In genomic region chr19:32342695-32343094, GRCh38 we compare ENCODE assay signal across 1 cellular context.
TF ChIP-seq lines count a peak whose summit lies in the region.

No MANE protein-coding gene starts in this region.

TF ChIP-seq in K562, 482 proteins besides CTCF, POLR2A, EP300 and RAD21:
- TF ChIP-seq E4F1 (CRISPR knock-in tag; IDR thresholded peaks at IDR 0.05; ENCODE audit: borderline replicate concordance): no peak
- TF ChIP-seq ZNF830 (CRISPR knock-in tag; IDR thresholded peaks at IDR 0.05): no peak
- peak; percentile 36 for TF ChIP-seq RBM25 (IDR thresholded peaks at IDR 0.05; ENCODE audit: low read depth, low read length, severe bottlenecking)
- TF ChIP-seq ZBTB17 (CRISPR knock-in tag; IDR thresholded peaks at IDR 0.05): no peak
- TF ChIP-seq SRSF3 (IDR thresholded peaks at IDR 0.05; ENCODE audit: insufficient read depth, low read length): no peak
- peak; percentile 70 for TF ChIP-seq ZNF146 (CRISPR knock-in tag; IDR thresholded peaks at IDR 0.05; ENCODE audit: unreplicated experiment)
- no peak for TF ChIP-seq WHSC1 (IDR thresholded peaks at IDR 0.05; ENCODE audit: low read length)
- no peak for TF ChIP-seq YY1 (IDR thresholded peaks at IDR 0.05; ENCODE audit: borderline replicate concordance in 1 of 3, control insufficient read depth in 1 of 3, extremely low read depth in 1 of 3, insufficient read depth in 3 of 3, insufficient read length in 1 of 3, insufficient replicate concordance in 2 of 3, low read depth in 1 of 3, low read length in 2 of 3)
- TF ChIP-seq EWSR1 (IDR thresholded peaks at IDR 0.05; ENCODE audit: borderline replicate concordance, low read depth, partially characterized antibody): no peak
- TF ChIP-seq ZC3H8 (IDR thresholded peaks at IDR 0.05): no peak
- TF ChIP-seq ILK (tag; IDR thresholded peaks at IDR 0.05; ENCODE audit: borderline replicate concordance, low read depth): no peak
TF ChIP-seq in K562: peak in this region for 2.
